13 cellular contexts compared by ENCODE assay signal in genomic region chr12:79725987-79726386, GRCh38. TPM values are rescaled to one million over a fixed set of nuclear protein-coding genes. Genes with fewer than 3 reads are reported as not detected.
DNase-seq lines count a peak whose midpoint lies in the region; ATAC-seq and TF ChIP-seq lines count a peak whose summit lies in the region.
"Had no signal": no experiment of that assay in that cellular context is flagged by ENCODE, and none has a peak within 500 bp of the region (broad histone marks: within the 10 kb centered on the region; RNA-seq: fewer than 3 reads in every experiment).

No MANE protein-coding gene starts in this region.

- no peak overlapping the region for H3K27ac ChIP-seq in left ventricle myocardium inferior (replicated peaks)
- H3K27ac ChIP-seq: thoracic aorta had no signal

- no peaks in the 10 kb centered on the region for H3K4me1 ChIP-seq in left ventricle myocardium inferior

- H3K27me3 ChIP-seq in left ventricle myocardium inferior (ENCODE audit: low read depth), result no peaks in the 10 kb centered on the region

- H3K4me3 ChIP-seq in astrocyte of the spinal cord (ENCODE audit: low read depth, low read length) (no peak overlapping the region), left ventricle myocardium inferior (no peak overlapping the region)
- H3K4me3 ChIP-seq: thoracic aorta had no signal

- in situ Hi-C loops in astrocyte of the spinal cord (cut with HindIII; ENCODE audit: low sequenced_read_pairs), result no loop called here

- TF ChIP-seq CTCF in astrocyte of the spinal cord (IDR thresholded peaks at IDR 0.05; ENCODE audit: low read depth, low read length) (no peak), left ventricle myocardium inferior (IDR thresholded peaks at IDR 0.05; ENCODE audit: borderline replicate concordance) (no peak)

- no peaks in the 10 kb centered on the region for H3K9me3 ChIP-seq in left ventricle myocardium inferior (replicated peaks)
- H3K9me3 ChIP-seq: thoracic aorta had no signal

- H3K36me3 ChIP-seq in left ventricle myocardium inferior, result no peaks in the 10 kb centered on the region
- H3K36me3 ChIP-seq: thoracic aorta had no signal

- ATAC-seq in GM19395 (IDR thresholded peaks at IDR 0.05; ENCODE audit: unreplicated experiment), result no peak
- ATAC-seq: activated CD8-positive, alpha-beta memory T cell treated with anti-CD3 and anti-CD28 coated beads, Interleukin-2, amount 10 ng/mL, durations not matched to agents 7 days and 5 days had no signal

- peak; percentile 66 for DNase-seq in AG08395 (ENCODE audit: low spot score)
- peak; percentile 72 for DNase-seq in HPDE6-E6E7 (ENCODE audit: extremely low spot score)
- DNase-seq in astrocyte of the spinal cord (ENCODE audit: low read depth, low spot score), result peak; percentile 77
- peak; percentile 37 for DNase-seq in glomerular visceral epithelial cell (ENCODE audit: extremely low spot score)
- no peak for DNase-seq in activated T-cell treated with anti-CD3 and anti-CD28 coated beads, Interleukin-2, amount 50 U/mL, for 48 hours
- DNase-seq in NCI-H2171 (lab: John Stamatoyannopoulos, UW), result no peak
- DNase-seq in left ventricle myocardium inferior, result no peak
- DNase-seq: activated CD8-positive, alpha-beta memory T cell treated with anti-CD3 and anti-CD28 coated beads, Interleukin-2, amount 10 ng/mL, durations not matched to agents 7 days and 5 days; activated naive CD4-positive, alpha-beta T cell treated with anti-CD3 and anti-CD28 coated beads, Interleukin-2, amount 50 U/mL, for 16 hours; NCI-H1092; occipital lobe had no signal

- intact Hi-C loops in left ventricle myocardium inferior (cut with micrococcal nuclease), result no loop called here

RNA-seq across cellular contexts. Expression of gene PAWR, which starts 35.2 kb away (rescaled TPM):
- 10.5 TPM for total RNA-seq in left ventricle myocardium inferior

Comparison
In these comparisons a context has a peak if more than half of its experiments do, and no peak if none do; other contexts are left out.
1. DNase-seq: peak in AG08395 (single experiment), HPDE6-E6E7 (single experiment), astrocyte of the spinal cord (single experiment) and glomerular visceral epithelial cell (single experiment); none in activated T-cell treated with anti-CD3 and anti-CD28 coated beads, Interleukin-2, amount 50 U/mL, for 48 hours (0 of 2), NCI-H2171 (single experiment) and left ventricle myocardium inferior (single experiment).